In the genomic region with DNA sequence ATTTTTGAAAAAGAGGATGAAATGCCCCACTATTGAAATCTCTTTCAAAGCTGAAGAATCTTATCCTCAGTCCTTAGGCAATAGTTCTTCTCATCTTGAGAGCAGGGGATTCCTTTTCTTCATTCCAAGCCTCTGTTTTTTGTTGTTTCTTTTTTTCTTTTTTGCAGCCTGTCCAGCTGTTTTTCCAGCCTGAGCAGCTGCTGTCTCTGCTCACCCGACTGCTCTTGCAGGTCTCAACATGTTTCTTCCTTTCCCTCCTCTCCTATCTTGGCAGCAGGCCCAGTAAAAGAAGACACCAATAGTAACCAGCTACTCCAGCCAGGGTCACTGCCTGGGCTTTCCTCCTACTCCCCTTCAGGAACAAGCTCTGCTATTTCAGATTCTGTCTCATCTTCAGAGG, we compare ENCODE assay signal across 13 cellular contexts. TPM values are rescaled to one million over a fixed set of nuclear protein-coding genes. Genes with fewer than 3 reads are reported as not detected.
DNase-seq lines count a peak whose midpoint lies in the region; ATAC-seq, FAIRE-seq and TF ChIP-seq lines count a peak whose summit lies in the region.
"Had no signal": no experiment of that assay in that cellular context is flagged by ENCODE, and none has a peak within 500 bp of the region (broad histone marks: within the 10 kb centered on the region; RNA-seq: fewer than 3 reads in every experiment).

No MANE protein-coding gene starts in this region.

- no peaks in the 10 kb centered on the region for H4K20me1 ChIP-seq in keratinocyte (ENCODE audit: control insufficient read depth, extremely low read depth, insufficient read depth, low read length)

- no peak for TF ChIP-seq CTCF in keratinocyte (optimal IDR thresholded peaks at IDR 0.05 in 1 of 3, IDR thresholded peaks at IDR 0.05 in 1 of 3, conservative IDR thresholded peaks at IDR 0.05 in 1 of 3; ENCODE audit: extremely low read depth in 1 of 3, insufficient read depth in 2 of 3, low read length in 3 of 3)

- H3K9me3 ChIP-seq in SJCRH30 (replicated peaks) = no peaks in the 10 kb centered on the region
- no peaks in the 10 kb centered on the region for H3K9me3 ChIP-seq in keratinocyte (ENCODE audit: control insufficient read depth, low read depth, low read length)
- H3K9me3 ChIP-seq: psoas muscle had no signal

- no peak overlapping the region for H2AFZ ChIP-seq in keratinocyte (ENCODE audit: control insufficient read depth, low read length)

- no peaks in the 10 kb centered on the region for H3K79me2 ChIP-seq in keratinocyte (ENCODE audit: control insufficient read depth, insufficient read depth, low read length)

- peak; percentile 88 for DNase-seq in DMS53 (lab: John Stamatoyannopoulos, UW)
- peak; percentile 55 for DNase-seq in NCI-H1694 (lab: John Stamatoyannopoulos, UW)
- DNase-seq in SJCRH30 = peak; percentile 96 to 98
- DNase-seq in keratinocyte (ENCODE audit: low read depth, low spot score) = peak; percentile 13
- DNase-seq in middle frontal gyrus (ENCODE audit: extremely low spot score, low spot score) = no peak
- DNase-seq in pons (ENCODE audit: low spot score) = no peak
- DNase-seq: activated CD8-positive, alpha-beta memory T cell treated with anti-CD3 and anti-CD28 coated beads, Interleukin-2, amount 50 U/mL, for 4 hours; Calu3; HFFc6; islet precursor cell; psoas muscle had no signal

- H3K4me3 ChIP-seq in SJCRH30 (no peak overlapping the region), keratinocyte (ENCODE audit: control insufficient read depth in 2 of 3, extremely low read depth in 1 of 3, insufficient read depth in 2 of 3, low read depth in 1 of 3, low read length in 3 of 3) (no peak overlapping the region)
- H3K4me3 ChIP-seq: psoas muscle had no signal

- FAIRE-seq in keratinocyte (lab: Jason Lieb, UNC) = no peak

- H3K27ac ChIP-seq in SJCRH30 (peak overlapping the region; percentile 58), keratinocyte (ENCODE audit: control insufficient read depth, insufficient read depth, low read length) (no peak overlapping the region)
- H3K27ac ChIP-seq: psoas muscle had no signal

- H3K9ac ChIP-seq in keratinocyte (ENCODE audit: control insufficient read depth, extremely low read depth, insufficient read depth, low read length) = no peak overlapping the region

- H3K36me3 ChIP-seq in SJCRH30 (no peaks in the 10 kb centered on the region), keratinocyte (ENCODE audit: control insufficient read depth in 2 of 2, extremely low read depth in 1 of 2, insufficient read depth in 2 of 2, low read length in 2 of 2) (no peaks in the 10 kb centered on the region)

- H3K27me3 ChIP-seq in SJCRH30 (no peaks in the 10 kb centered on the region), keratinocyte (ENCODE audit: control insufficient read depth, extremely low read depth, insufficient read depth, low read length) (peaks cover 8% of the 10 kb centered on the region)

- dilution Hi-C loops in keratinocyte (cut with MboI; ENCODE audit: extremely low pct_ligation_motif_present, low sequenced_read_pairs) = no loop called here

- peaks cover 25% of the 10 kb centered on the region for H3K4me1 ChIP-seq in SJCRH30
- H3K4me1 ChIP-seq in keratinocyte (ENCODE audit: control insufficient read depth, extremely low read depth, insufficient read depth, low read length) = peaks cover 10% of the 10 kb centered on the region
- H3K4me1 ChIP-seq: psoas muscle had no signal

- peak overlapping the region; percentile 1 for H3K4me2 ChIP-seq in keratinocyte (ENCODE audit: control insufficient read depth, extremely low read depth, insufficient read depth, low read depth, low read length)

- H3K9me1 ChIP-seq in keratinocyte (ENCODE audit: control insufficient read depth, extremely low read depth, insufficient read depth, low read length) = no peaks in the 10 kb centered on the region

- ATAC-seq in HG02759 (IDR thresholded peaks at IDR 0.05; ENCODE audit: unreplicated experiment) (no peak), HG02763 (IDR thresholded peaks at IDR 0.05; ENCODE audit: unreplicated experiment) (no peak)

RNA-seq across cellular contexts. Expression of a gene that starts 23.8 kb away (rescaled TPM):
- total RNA-seq in SJCRH30 (2014; rRNA removed; shearing (Covaris generic)) = 30.5 and 32.3 TPM in 2 replicates
- polyA plus RNA-seq in keratinocyte = 0.16 to 0.18 TPM (median 0.17 TPM) in 3 replicates
- polyA plus RNA-seq in keratinocyte (2011; ENCODE audit: low read depth) = 0.87 TPM
- polyA plus RNA-seq in keratinocyte (2011; cell fraction: cytosol; rRNA removed) = 0.11 and 0.17 TPM in 2 replicates
- 0.25 and 0.28 TPM in 2 replicates for polyA plus RNA-seq in keratinocyte (2011; cell fraction: nucleus; rRNA removed)
- 0.31 and 0.54 TPM in 2 replicates for polyA plus RNA-seq in keratinocyte (2012; ENCODE audit: low replicate concordance)
- 0.20 TPM in 1 of 3 replicates, not detected in the others for polyA minus RNA-seq in keratinocyte
- 1.2 TPM for polyA minus RNA-seq in keratinocyte (2011; cell fraction: cytosol; rRNA and poly(A)+ RNA removed)
- polyA minus RNA-seq in keratinocyte (2011; cell fraction: nucleus; rRNA and poly(A)+ RNA removed) = 0.21 and 0.54 TPM in 2 replicates

Comparison
In these comparisons a context has a peak if more than half of its experiments do, and no peak if none do; other contexts are left out.
1. DNase-seq: peak in DMS53 (single experiment), NCI-H1694 (single experiment), SJCRH30 (2 of 2) and keratinocyte (single experiment); none in middle frontal gyrus (single experiment) and pons (single experiment).